23 cellular contexts compared by ENCODE assay signal in genomic region chr14:52189330-52189729, GRCh38.
DNase-seq lines count a peak whose midpoint lies in the region; ATAC-seq and TF ChIP-seq lines count a peak whose summit lies in the region.
"Had no signal": no experiment of that assay in that cellular context is flagged by ENCODE, and none has a peak within 500 bp of the region (broad histone marks: within the 10 kb centered on the region; RNA-seq: fewer than 3 reads in every experiment).

No MANE protein-coding gene starts in this region.

- peak overlapping the region; percentile 32 for H3K27ac Mint-ChIP-seq in activated naive CD8-positive, alpha-beta T cell treated with anti-CD3 and anti-CD28 coated beads, Interleukin-2, amount 50 U/mL, for 24 hours
- H3K27ac Mint-ChIP-seq: activated CD4-positive, alpha-beta memory T cell treated with anti-CD3 and anti-CD28 coated beads for 36 hours; activated naive CD4-positive, alpha-beta T cell treated with anti-CD3 and anti-CD28 coated beads, Interleukin-2, amount 10 ng/mL, durations not matched to agents 7 days and 5 days; CD4-positive, alpha-beta T cell; naive thymus-derived CD4-positive, alpha-beta T cell; stimulated activated naive CD8-positive, alpha-beta T cell treated with anti-CD3 and anti-CD28 coated beads, Interleukin-15, Interleukin-2, amounts not matched to agents 100 ng/mL and 50 ng/mL, for 24 hours had no signal

- H3K79me2 ChIP-seq in ACC112 (ENCODE audit: control insufficient read depth, insufficient read depth, low read length, unreplicated experiment): no peaks in the 10 kb centered on the region

- no peak overlapping the region for H2AFZ ChIP-seq in ACC112 (ENCODE audit: low read length, unreplicated experiment)

- H3K4me1 Mint-ChIP-seq in activated naive CD8-positive, alpha-beta T cell treated with anti-CD3 and anti-CD28 coated beads, Interleukin-2, amount 50 U/mL, for 24 hours: peaks cover 30% of the 10 kb centered on the region
- H3K4me1 Mint-ChIP-seq: activated naive CD4-positive, alpha-beta T cell treated with anti-CD3 and anti-CD28 coated beads, Interleukin-2, amount 10 ng/mL, durations not matched to agents 7 days and 5 days had no signal

- H3K9me3 Mint-ChIP-seq in activated naive CD8-positive, alpha-beta T cell treated with anti-CD3 and anti-CD28 coated beads, Interleukin-2, amount 50 U/mL, for 24 hours: peaks cover 5% of the 10 kb centered on the region
- H3K9me3 Mint-ChIP-seq: activated CD4-positive, alpha-beta memory T cell treated with anti-CD3 and anti-CD28 coated beads for 36 hours; activated naive CD4-positive, alpha-beta T cell treated with anti-CD3 and anti-CD28 coated beads, Interleukin-2, amount 10 ng/mL, durations not matched to agents 7 days and 5 days had no signal

- H3K36me3 ChIP-seq in ACC112 (ENCODE audit: insufficient read depth, low read length): no peaks in the 10 kb centered on the region
- no peaks in the 10 kb centered on the region for H3K36me3 ChIP-seq in GM06990 (ENCODE audit: control insufficient read depth, insufficient read depth, low read length)
- H3K36me3 ChIP-seq: ascending aorta, left lung, ovary, right atrium auricular region, tibial artery had no signal

- peaks cover 18% of the 10 kb centered on the region for H3K4me1 ChIP-seq in ACC112 (ENCODE audit: control insufficient read depth, insufficient read depth, low read length, unreplicated experiment)
- H3K4me1 ChIP-seq: ascending aorta, left lung, right atrium auricular region, tibial artery had no signal

- DNase-seq in GM06990 (ENCODE audit: extremely low read depth, insufficient read length): peak; percentile 6
- DNase-seq in activated naive CD8-positive, alpha-beta T cell treated with anti-CD3 and anti-CD28 coated beads, Interleukin-2, amount 50 U/mL, for 24 hours: no peak
- DNase-seq in renal cortical epithelial cell (ENCODE audit: low read depth): peak; percentile 5
- DNase-seq in kidney glomerular epithelial cell (lab: John Stamatoyannopoulos, UW): no peak
- DNase-seq: activated CD4-positive, alpha-beta memory T cell treated with anti-CD3 and anti-CD28 coated beads for 36 hours; activated naive CD4-positive, alpha-beta T cell treated with anti-CD3 and anti-CD28 coated beads, Interleukin-2, amount 10 ng/mL, durations not matched to agents 7 days and 5 days; CD4-positive, alpha-beta T cell; left lung; naive thymus-derived CD4-positive, alpha-beta T cell; NCI-H1436; ovary; SHP77 treated with DMSO at 0.1 percent for 48 hours; stimulated activated CD4-positive, alpha-beta T cell treated with anti-CD3 and anti-CD28 coated beads, Interleukin-12 subunit alpha, Interleukin-12 subunit beta, amount 100 ng/mL, for 4 hours; stimulated activated CD4-positive, alpha-beta T cell treated with anti-CD3 and anti-CD28 coated beads, Interleukin-4, amount 100 ng/mL, for 24 hours; T-helper 9 cell; tibial artery had no signal

- H3K27me3 Mint-ChIP-seq in activated naive CD8-positive, alpha-beta T cell treated with anti-CD3 and anti-CD28 coated beads, Interleukin-2, amount 50 U/mL, for 24 hours: no peaks in the 10 kb centered on the region
- H3K27me3 Mint-ChIP-seq: activated CD4-positive, alpha-beta memory T cell treated with anti-CD3 and anti-CD28 coated beads for 36 hours; CD4-positive, alpha-beta T cell; central memory CD8-positive, alpha-beta T cell had no signal

- ATAC-seq in activated naive CD8-positive, alpha-beta T cell treated with anti-CD3 and anti-CD28 coated beads, Interleukin-2, amount 50 U/mL, for 24 hours: peak; percentile 43
- ATAC-seq in HG02623 (IDR thresholded peaks at IDR 0.05; ENCODE audit: unreplicated experiment): no peak
- no peak for ATAC-seq in HG03139 (IDR thresholded peaks at IDR 0.05; ENCODE audit: unreplicated experiment)
- ATAC-seq: left lung; naive thymus-derived CD4-positive, alpha-beta T cell had no signal

- no peaks in the 10 kb centered on the region for H3K36me3 Mint-ChIP-seq in activated naive CD8-positive, alpha-beta T cell treated with anti-CD3 and anti-CD28 coated beads, Interleukin-2, amount 50 U/mL, for 24 hours (ENCODE audit: low read depth)
- H3K36me3 Mint-ChIP-seq: activated CD4-positive, alpha-beta memory T cell treated with anti-CD3 and anti-CD28 coated beads for 36 hours; activated naive CD4-positive, alpha-beta T cell treated with anti-CD3 and anti-CD28 coated beads, Interleukin-2, amount 10 ng/mL, durations not matched to agents 7 days and 5 days; naive thymus-derived CD4-positive, alpha-beta T cell had no signal

- peak overlapping the region; percentile 43 for H3K27ac ChIP-seq in ACC112 (ENCODE audit: low read depth, low read length)
- H3K27ac ChIP-seq: ascending aorta, left lung, ovary, right atrium auricular region, tibial artery had no signal

- no peak overlapping the region for H3K4me3 Mint-ChIP-seq in activated naive CD8-positive, alpha-beta T cell treated with anti-CD3 and anti-CD28 coated beads, Interleukin-2, amount 50 U/mL, for 24 hours
- H3K4me3 Mint-ChIP-seq: activated CD4-positive, alpha-beta memory T cell treated with anti-CD3 and anti-CD28 coated beads for 36 hours; activated naive CD4-positive, alpha-beta T cell treated with anti-CD3 and anti-CD28 coated beads, Interleukin-2, amount 10 ng/mL, durations not matched to agents 7 days and 5 days; CD4-positive, alpha-beta T cell; central memory CD8-positive, alpha-beta T cell; naive thymus-derived CD4-positive, alpha-beta T cell; stimulated activated naive CD8-positive, alpha-beta T cell treated with anti-CD3 and anti-CD28 coated beads, Interleukin-15, Interleukin-2, amounts not matched to agents 100 ng/mL and 50 ng/mL, for 24 hours had no signal

- no peak overlapping the region for H3K4me3 ChIP-seq in ACC112 (ENCODE audit: low read depth, low read length)
- no peak overlapping the region for H3K4me3 ChIP-seq in GM06990 (replicated peaks; ENCODE audit: low read depth, low read length)
- H3K4me3 ChIP-seq: ascending aorta, left lung, ovary, right atrium auricular region, tibial artery had no signal

- H3K27me3 ChIP-seq in ACC112 (ENCODE audit: insufficient read depth, low read length) (no peaks in the 10 kb centered on the region), GM06990 (replicated peaks; ENCODE audit: control insufficient read depth, insufficient read depth, low read length) (no peaks in the 10 kb centered on the region)
- H3K27me3 ChIP-seq: ascending aorta, left lung, ovary, right atrium auricular region, tibial artery had no signal

- no peak for TF ChIP-seq CTCF in GM06990 (IDR thresholded peaks at IDR 0.05; ENCODE audit: insufficient read depth, low read length, poor library complexity, severe bottlenecking)

Comparison
In these comparisons a context has a peak if more than half of its experiments do, and no peak if none do; other contexts are left out.
1. DNase-seq: peak in GM06990 (single experiment) and renal cortical epithelial cell (single experiment); none in activated naive CD8-positive, alpha-beta T cell treated with anti-CD3 and anti-CD28 coated beads, Interleukin-2, amount 50 U/mL, for 24 hours (single experiment) and kidney glomerular epithelial cell (single experiment).